In genomic region chr5:76303917-76304316, GRCh38 we compare ENCODE assay signal across 9 cellular contexts.
DNase-seq lines count a peak whose midpoint lies in the region; ATAC-seq and TF ChIP-seq lines count a peak whose summit lies in the region.
"Had no signal": no experiment of that assay in that cellular context is flagged by ENCODE, and none has a peak within 500 bp of the region (broad histone marks: within the 10 kb centered on the region; RNA-seq: fewer than 3 reads in every experiment).

No MANE protein-coding gene starts in this region.

- ATAC-seq in HG02938 (IDR thresholded peaks at IDR 0.05; ENCODE audit: unreplicated experiment) (peak; percentile 60), HG03280 (IDR thresholded peaks at IDR 0.05; ENCODE audit: unreplicated experiment) (no peak)

- H3K4me3 Mint-ChIP-seq in T-helper 2 cell treated with Interferon-gamma antibody and Interleukin-4, amounts not matched to agents 5 μg/mL and 100 μg/mL, for 36 hours = peak overlapping the region; percentile 23
- H3K4me3 Mint-ChIP-seq: brain had no signal

- peaks cover 54% of the 10 kb centered on the region for H3K4me1 Mint-ChIP-seq in T-helper 2 cell treated with Interferon-gamma antibody and Interleukin-4, amounts not matched to agents 5 μg/mL and 100 μg/mL, for 36 hours (ENCODE audit: low read depth)
- H3K4me1 Mint-ChIP-seq: brain had no signal

- peaks cover 5% of the 10 kb centered on the region for H3K36me3 Mint-ChIP-seq in T-helper 2 cell treated with Interferon-gamma antibody and Interleukin-4, amounts not matched to agents 5 μg/mL and 100 μg/mL, for 36 hours (ENCODE audit: low read depth)
- H3K36me3 Mint-ChIP-seq: brain had no signal

- peaks cover 14% of the 10 kb centered on the region for H3K9me3 Mint-ChIP-seq in T-helper 2 cell treated with Interferon-gamma antibody and Interleukin-4, amounts not matched to agents 5 μg/mL and 100 μg/mL, for 36 hours
- H3K9me3 Mint-ChIP-seq: brain had no signal

- no peak for TF ChIP-seq CTCF in GM12864 (IDR thresholded peaks at IDR 0.05; ENCODE audit: low read depth, low read length, missing control alignments)
- no peak for TF ChIP-seq CTCF in coronary artery (IDR thresholded peaks at IDR 0.05)

- peaks cover 15% of the 10 kb centered on the region for H3K27me3 Mint-ChIP-seq in T-helper 2 cell treated with Interferon-gamma antibody and Interleukin-4, amounts not matched to agents 5 μg/mL and 100 μg/mL, for 36 hours (ENCODE audit: low read depth)

- DNase-seq in GM12864 (ENCODE audit: low read depth) (peak; percentile 24), islet precursor cell (peak; percentile 93), Ammon's horn (ENCODE audit: low spot score) (no peak), coronary artery (ENCODE audit: low spot score) (no peak), occipital lobe (lab: John Stamatoyannopoulos, UW) (no peak)
- DNase-seq in T-helper 2 cell treated with Interferon-gamma antibody and Interleukin-4, amounts not matched to agents 5 μg/mL and 100 μg/mL, for 36 hours (ENCODE audit: low spot score) = peak; percentile 26

- H3K27ac ChIP-seq in coronary artery = no peak overlapping the region

- H3K27ac Mint-ChIP-seq in T-helper 2 cell treated with Interferon-gamma antibody and Interleukin-4, amounts not matched to agents 5 μg/mL and 100 μg/mL, for 36 hours = no peak overlapping the region
- H3K27ac Mint-ChIP-seq: brain had no signal

- H3K4me3 ChIP-seq in GM12864 (ENCODE audit: low read depth, low read length) (no peak overlapping the region), coronary artery (no peak overlapping the region)

Comparison
In these comparisons a context has a peak if more than half of its experiments do, and no peak if none do; other contexts are left out.
1. DNase-seq: peak in GM12864 (single experiment), T-helper 2 cell treated with Interferon-gamma antibody and Interleukin-4, amounts not matched to agents 5 μg/mL and 100 μg/mL, for 36 hours (single experiment) and islet precursor cell (single experiment); none in Ammon's horn (single experiment), coronary artery (single experiment) and occipital lobe (single experiment).